Comparison of ENCODE assay signal across 19 cellular contexts in genomic region chr14:103131580-103131979, GRCh38. TPM values are rescaled to one million over a fixed set of nuclear protein-coding genes. Genes with fewer than 3 reads are reported as not detected.
"Had no signal": no experiment of that assay in that cellular context is flagged by ENCODE, and none has a peak within 500 bp of the region (broad histone marks: within the 10 kb centered on the region; RNA-seq: fewer than 3 reads in every experiment).

No MANE protein-coding gene starts in this region.

- H3K36me3 Mint-ChIP-seq: activated naive CD8-positive, alpha-beta T cell; brain; immature natural killer cell had no signal

- H3K9me3 Mint-ChIP-seq: activated CD4-positive, alpha-beta T cell treated with anti-CD3 and anti-CD28 coated beads, Interleukin-2, amount 10 ng/mL, durations not matched to agents 24 days and 14 days; central memory CD8-positive, alpha-beta T cell; immature natural killer cell had no signal

- H3K4me1 Mint-ChIP-seq: activated CD4-positive, alpha-beta T cell treated with anti-CD3 and anti-CD28 coated beads, Interleukin-2, amount 10 ng/mL, durations not matched to agents 24 days and 14 days; central memory CD8-positive, alpha-beta T cell; immature natural killer cell; T-helper 17 cell had no signal

- DNase-seq: activated CD4-positive, alpha-beta T cell treated with anti-CD3 and anti-CD28 coated beads, Interleukin-2, amount 10 ng/mL, durations not matched to agents 24 days and 14 days; activated CD8-positive, alpha-beta memory T cell treated with anti-CD3 and anti-CD28 coated beads, Interleukin-2, amount 50 U/mL, for 48 hours; activated gamma-delta T cell treated with Interleukin-2 at 50 U/mL for 16 hours; amygdala; immature natural killer cell; lower lobe of right lung; stimulated activated CD4-positive, alpha-beta T cell treated with anti-CD3 and anti-CD28 coated beads, Interleukin-4, amount 100 ng/mL, for 4 hours; stimulated activated CD8-positive, alpha-beta memory T cell treated with anti-CD3 and anti-CD28 coated beads, Interleukin-4, amount 100 ng/mL, for 48 hours; stimulated activated naive CD8-positive, alpha-beta T cell treated with anti-CD3 and anti-CD28 coated beads, Interleukin-15, Interleukin-2, amounts not matched to agents 100 U/mL and 50 U/mL, for 24 hours; T-helper 17 cell; upper lobe of right lung had no signal

- ATAC-seq: lower lobe of right lung; stimulated activated naive CD8-positive, alpha-beta T cell treated with anti-CD3 and anti-CD28 coated beads, Interleukin-15, Interleukin-2, amounts not matched to agents 100 U/mL and 50 U/mL, for 24 hours; T-helper 17 cell had no signal

- H3K27ac ChIP-seq: foreskin keratinocyte, right atrium auricular region, upper lobe of right lung had no signal

- H3K4me3 Mint-ChIP-seq: activated CD4-positive, alpha-beta T cell treated with anti-CD3 and anti-CD28 coated beads, Interleukin-2, amount 10 ng/mL, durations not matched to agents 24 days and 14 days; activated naive CD8-positive, alpha-beta T cell; central memory CD8-positive, alpha-beta T cell; immature natural killer cell; T-helper 17 cell had no signal

- H3K27ac Mint-ChIP-seq: activated CD4-positive, alpha-beta T cell treated with anti-CD3 and anti-CD28 coated beads, Interleukin-2, amount 10 ng/mL, durations not matched to agents 24 days and 14 days; activated naive CD8-positive, alpha-beta T cell; immature natural killer cell; T-helper 17 cell had no signal

- H3K9me3 ChIP-seq: heart left ventricle, lower lobe of right lung, right atrium auricular region, upper lobe of right lung had no signal

- H3K4me3 ChIP-seq: coronary artery, heart left ventricle, lower lobe of right lung, right atrium auricular region, smooth muscle cell, upper lobe of right lung had no signal

- H3K27me3 ChIP-seq: heart left ventricle, right atrium auricular region, upper lobe of right lung had no signal

- H3K27me3 Mint-ChIP-seq: activated CD4-positive, alpha-beta T cell treated with anti-CD3 and anti-CD28 coated beads, Interleukin-2, amount 10 ng/mL, durations not matched to agents 24 days and 14 days; activated naive CD8-positive, alpha-beta T cell had no signal

RNA-seq across cellular contexts. Expression of gene EXOC3L4, which starts 37.1 kb away (rescaled TPM):
- total RNA-seq: activated CD4-positive, alpha-beta T cell treated with anti-CD3 and anti-CD28 coated beads, Interleukin-2, amount 10 ng/mL, durations not matched to agents 24 days and 14 days; foreskin keratinocyte; smooth muscle cell; T-helper 17 cell had no signal
- polyA plus RNA-seq: foreskin keratinocyte, immature natural killer cell, smooth muscle cell had no signal

RNA-seq across cellular contexts. Expression of gene LBHD2, which starts 47.6 kb away (rescaled TPM):
- total RNA-seq: activated CD4-positive, alpha-beta T cell treated with anti-CD3 and anti-CD28 coated beads, Interleukin-2, amount 10 ng/mL, durations not matched to agents 24 days and 14 days; foreskin keratinocyte; heart left ventricle; lower lobe of right lung; right atrium auricular region; smooth muscle cell; T-helper 17 cell; upper lobe of right lung had no signal
- polyA plus RNA-seq: foreskin keratinocyte, immature natural killer cell, smooth muscle cell had no signal
